Comparison of ENCODE assay signal across 1 cellular context in the genomic region with DNA sequence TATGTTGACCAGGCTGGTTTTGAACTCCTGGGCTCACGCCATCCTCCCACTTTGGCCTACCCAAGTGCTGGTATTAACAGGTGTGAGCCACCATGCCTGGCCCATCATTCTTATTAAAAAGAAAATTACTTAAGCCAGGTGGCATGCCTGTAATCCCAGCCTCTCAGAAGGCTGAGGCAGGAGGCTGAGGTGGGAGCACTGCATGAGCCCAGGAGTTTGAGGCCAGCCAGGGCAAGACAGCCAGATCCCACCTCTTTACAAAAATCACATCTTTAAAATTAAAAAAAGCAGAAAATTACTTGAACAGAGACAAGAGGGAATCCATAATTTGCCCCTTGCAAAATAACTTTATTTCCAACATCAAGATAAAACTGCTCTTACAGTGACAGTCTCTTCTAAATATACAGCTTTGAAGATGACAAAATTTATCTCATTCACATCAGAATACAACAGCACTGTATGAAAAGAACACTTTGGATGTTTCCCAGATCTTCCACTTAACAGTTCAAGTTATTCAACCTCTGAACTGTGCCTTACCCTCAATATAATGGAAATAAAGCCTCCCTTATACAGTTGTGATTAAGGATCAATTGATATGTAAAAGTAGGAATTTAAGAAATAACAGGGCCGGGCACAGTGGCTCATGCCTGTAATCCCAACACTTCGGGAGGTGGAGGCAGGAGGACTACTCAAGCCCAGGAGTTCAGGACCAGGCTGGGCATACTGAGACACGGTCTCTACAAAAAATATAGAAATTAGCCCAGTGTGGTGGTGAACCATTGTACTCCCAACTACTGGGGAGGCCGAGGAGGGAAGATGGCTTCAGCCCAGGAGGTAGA.
TF ChIP-seq lines count a peak whose summit lies in the region.

No MANE protein-coding gene starts in this region.

TF ChIP-seq in GM12878, 131 proteins besides CTCF, POLR2A, EP300 and RAD21:
- TF ChIP-seq TCF7 (IDR thresholded peaks at IDR 0.05; ENCODE audit: borderline replicate concordance) (no peak), NFYA (IDR thresholded peaks at IDR 0.05; ENCODE audit: borderline replicate concordance, low read depth, low read length) (no peak), BCL11A (IDR thresholded peaks at IDR 0.05; ENCODE audit: low read depth, low read length) (no peak), EGR1 (IDR thresholded peaks at IDR 0.05; ENCODE audit: borderline replicate concordance in 1 of 2, low read depth in 2 of 2, low read length in 2 of 2) (no peak), CBFB (IDR thresholded peaks at IDR 0.05; ENCODE audit: low read depth) (no peak), MYC (IDR thresholded peaks at IDR 0.05; ENCODE audit: insufficient read depth, insufficient read length, insufficient replicate concordance, low read length, severe bottlenecking) (no peak), JUNB (IDR thresholded peaks at IDR 0.05) (no peak), CHD2 (IDR thresholded peaks at IDR 0.05; ENCODE audit: borderline replicate concordance, low read depth, low read length) (no peak)
